1 cellular context compared by ENCODE assay signal in genomic region chr18:12765127-12765526, GRCh38.
TF ChIP-seq lines count a peak whose summit lies in the region.

No MANE protein-coding gene starts in this region.

TF ChIP-seq in GM12878, 131 proteins besides CTCF, POLR2A, EP300 and RAD21 (continued from another document):
- no peak for TF ChIP-seq ZBTB40 (IDR thresholded peaks at IDR 0.05; ENCODE audit: borderline replicate concordance)
- TF ChIP-seq WRNIP1 (IDR thresholded peaks at IDR 0.05; ENCODE audit: borderline replicate concordance, low read depth, low read length) = no peak
- TF ChIP-seq, protein P1, sequence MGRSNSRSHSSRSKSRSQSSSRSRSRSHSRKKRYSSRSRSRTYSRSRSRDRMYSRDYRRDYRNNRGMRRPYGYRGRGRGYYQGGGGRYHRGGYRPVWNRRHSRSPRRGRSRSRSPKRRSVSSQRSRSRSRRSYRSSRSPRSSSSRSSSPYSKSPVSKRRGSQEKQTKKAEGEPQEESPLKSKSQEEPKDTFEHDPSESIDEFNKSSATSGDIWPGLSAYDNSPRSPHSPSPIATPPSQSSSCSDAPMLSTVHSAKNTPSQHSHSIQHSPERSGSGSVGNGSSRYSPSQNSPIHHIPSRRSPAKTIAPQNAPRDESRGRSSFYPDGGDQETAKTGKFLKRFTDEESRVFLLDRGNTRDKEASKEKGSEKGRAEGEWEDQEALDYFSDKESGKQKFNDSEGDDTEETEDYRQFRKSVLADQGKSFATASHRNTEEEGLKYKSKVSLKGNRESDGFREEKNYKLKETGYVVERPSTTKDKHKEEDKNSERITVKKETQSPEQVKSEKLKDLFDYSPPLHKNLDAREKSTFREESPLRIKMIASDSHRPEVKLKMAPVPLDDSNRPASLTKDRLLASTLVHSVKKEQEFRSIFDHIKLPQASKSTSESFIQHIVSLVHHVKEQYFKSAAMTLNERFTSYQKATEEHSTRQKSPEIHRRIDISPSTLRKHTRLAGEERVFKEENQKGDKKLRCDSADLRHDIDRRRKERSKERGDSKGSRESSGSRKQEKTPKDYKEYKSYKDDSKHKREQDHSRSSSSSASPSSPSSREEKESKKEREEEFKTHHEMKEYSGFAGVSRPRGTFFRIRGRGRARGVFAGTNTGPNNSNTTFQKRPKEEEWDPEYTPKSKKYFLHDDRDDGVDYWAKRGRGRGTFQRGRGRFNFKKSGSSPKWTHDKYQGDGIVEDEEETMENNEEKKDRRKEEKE (IDR thresholded peaks at IDR 0.05) = no peak
- no peak for TF ChIP-seq MTA2 (IDR thresholded peaks at IDR 0.05; ENCODE audit: low read depth)
- TF ChIP-seq, protein P2, sequence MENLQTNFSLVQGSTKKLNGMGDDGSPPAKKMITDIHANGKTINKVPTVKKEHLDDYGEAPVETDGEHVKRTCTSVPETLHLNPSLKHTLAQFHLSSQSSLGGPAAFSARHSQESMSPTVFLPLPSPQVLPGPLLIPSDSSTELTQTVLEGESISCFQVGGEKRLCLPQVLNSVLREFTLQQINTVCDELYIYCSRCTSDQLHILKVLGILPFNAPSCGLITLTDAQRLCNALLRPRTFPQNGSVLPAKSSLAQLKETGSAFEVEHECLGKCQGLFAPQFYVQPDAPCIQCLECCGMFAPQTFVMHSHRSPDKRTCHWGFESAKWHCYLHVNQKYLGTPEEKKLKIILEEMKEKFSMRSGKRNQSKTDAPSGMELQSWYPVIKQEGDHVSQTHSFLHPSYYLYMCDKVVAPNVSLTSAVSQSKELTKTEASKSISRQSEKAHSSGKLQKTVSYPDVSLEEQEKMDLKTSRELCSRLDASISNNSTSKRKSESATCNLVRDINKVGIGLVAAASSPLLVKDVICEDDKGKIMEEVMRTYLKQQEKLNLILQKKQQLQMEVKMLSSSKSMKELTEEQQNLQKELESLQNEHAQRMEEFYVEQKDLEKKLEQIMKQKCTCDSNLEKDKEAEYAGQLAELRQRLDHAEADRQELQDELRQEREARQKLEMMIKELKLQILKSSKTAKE (IDR thresholded peaks at IDR 0.05; ENCODE audit: low read depth, poor library complexity, severe bottlenecking) = no peak
- no peak for TF ChIP-seq ZNF592 (IDR thresholded peaks at IDR 0.05)
- no peak for TF ChIP-seq CBX5 (IDR thresholded peaks at IDR 0.05; ENCODE audit: low read depth)
- no peak for TF ChIP-seq YY1 (IDR thresholded peaks at IDR 0.05; ENCODE audit: low read depth, low read length)
- TF ChIP-seq SREBF1 (IDR thresholded peaks at IDR 0.05; ENCODE audit: low read length) = no peak
- TF ChIP-seq ASH2L (IDR thresholded peaks at IDR 0.05; ENCODE audit: borderline replicate concordance, low read depth) = no peak
- no peak for TF ChIP-seq KAT2A (conservative IDR thresholded peaks at IDR 0.05; ENCODE audit: control insufficient read depth, low read depth, low read length)
- TF ChIP-seq, protein P3, sequence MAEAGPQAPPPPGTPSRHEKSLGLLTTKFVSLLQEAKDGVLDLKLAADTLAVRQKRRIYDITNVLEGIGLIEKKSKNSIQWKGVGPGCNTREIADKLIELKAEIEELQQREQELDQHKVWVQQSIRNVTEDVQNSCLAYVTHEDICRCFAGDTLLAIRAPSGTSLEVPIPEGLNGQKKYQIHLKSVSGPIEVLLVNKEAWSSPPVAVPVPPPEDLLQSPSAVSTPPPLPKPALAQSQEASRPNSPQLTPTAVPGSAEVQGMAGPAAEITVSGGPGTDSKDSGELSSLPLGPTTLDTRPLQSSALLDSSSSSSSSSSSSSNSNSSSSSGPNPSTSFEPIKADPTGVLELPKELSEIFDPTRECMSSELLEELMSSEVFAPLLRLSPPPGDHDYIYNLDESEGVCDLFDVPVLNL (IDR thresholded peaks at IDR 0.05; ENCODE audit: low read depth, low read length) = no peak
- no peak for TF ChIP-seq KLF5 (IDR thresholded peaks at IDR 0.05; ENCODE audit: partially characterized antibody)
- TF ChIP-seq NR2C2 (IDR thresholded peaks at IDR 0.05; ENCODE audit: borderline replicate concordance, control insufficient read depth, insufficient read length, low read depth) = no peak
